In the genomic region with DNA sequence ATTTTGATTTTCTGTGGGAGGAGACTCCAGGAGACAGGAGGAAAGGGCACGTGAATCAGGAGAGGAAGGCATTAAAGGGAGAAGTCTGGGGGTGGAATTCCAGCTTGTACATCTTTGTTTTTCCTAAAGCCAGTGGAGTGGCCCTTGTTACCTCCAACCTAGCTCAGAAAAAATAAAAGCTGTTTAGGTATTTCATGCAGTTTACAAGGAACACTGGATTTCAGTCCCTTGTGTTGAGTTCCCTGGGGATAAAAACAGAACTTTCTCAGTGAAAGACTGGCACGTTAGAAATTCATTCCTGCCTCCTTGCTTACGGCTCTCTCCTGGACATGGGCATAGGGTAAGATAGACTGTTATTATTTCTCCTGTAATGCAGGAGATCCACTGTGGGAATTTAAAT, we compare ENCODE assay signal across 1 cellular context.
TF ChIP-seq lines count a peak whose summit lies in the region.

No MANE protein-coding gene starts in this region.

TF ChIP-seq in A549, 52 proteins besides CTCF, POLR2A, EP300 and RAD21 (continued from another document):
- TF ChIP-seq HES2 (IDR thresholded peaks at IDR 0.05) (no peak), EHMT2 (IDR thresholded peaks at IDR 0.05; ENCODE audit: low read depth) (no peak)
TF ChIP-seq in A549: peak in this region for 0.
